Comparison of ENCODE assay signal across 18 cellular contexts in the genomic region with DNA sequence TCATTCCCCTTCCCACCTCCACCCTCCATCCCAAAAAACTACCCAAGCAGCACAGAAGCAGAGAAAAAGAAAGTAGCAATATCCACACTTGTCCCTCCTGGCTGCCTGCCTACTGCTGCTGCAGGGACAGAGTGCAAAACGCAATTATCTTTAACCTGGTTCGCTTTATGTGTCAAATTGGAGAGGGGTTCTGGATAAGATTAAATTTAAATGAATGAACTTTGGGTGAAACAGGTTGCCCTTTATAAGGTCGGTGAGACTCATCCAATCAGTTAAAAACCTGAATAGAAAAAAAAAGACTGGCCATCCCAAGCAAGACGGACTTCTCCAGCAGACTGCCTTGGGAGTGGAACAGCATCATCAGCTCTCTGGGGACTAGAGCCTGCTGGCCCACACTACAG.
DNase-seq lines count a peak whose midpoint lies in the region; ATAC-seq and TF ChIP-seq lines count a peak whose summit lies in the region.
"Had no signal": no experiment of that assay in that cellular context is flagged by ENCODE, and none has a peak within 500 bp of the region (broad histone marks: within the 10 kb centered on the region; RNA-seq: fewer than 3 reads in every experiment).

No MANE protein-coding gene starts in this region.

- DNase-seq in activated CD8-positive, alpha-beta memory T cell treated with anti-CD3 and anti-CD28 coated beads, Interleukin-2, amount 10 ng/mL, durations not matched to agents 7 days and 5 days, result no peak
- no peak for DNase-seq in activated CD8-positive, alpha-beta memory T cell treated with anti-CD3 and anti-CD28 coated beads, Interleukin-2, amount 50 U/mL, for 4 hours
- DNase-seq in HL-60 (ENCODE audit: low read depth in 1 of 2, low spot score in 1 of 2) (no peak), RKO (ENCODE audit: low spot score) (no peak), activated gamma-delta T cell (lab: John Stamatoyannopoulos, UW) (no peak), NCI-H526 treated with DMSO at 0.1 percent for 48 hours (lab: John Stamatoyannopoulos, UW) (no peak)
- no peak for DNase-seq in activated naive CD4-positive, alpha-beta T cell treated with anti-CD3 and anti-CD28 coated beads, Interleukin-2, amount 50 U/mL, for 72 hours (ENCODE audit: low spot score in 2 of 2)
- DNase-seq: effector CD4-positive, alpha-beta T cell; kidney glomerular epithelial cell; NCI-H146; NCI-H2171 treated with DMSO at 0.1 percent for 48 hours; NCI-H69; SHP77; uterus; WERI-Rb-1 had no signal

- H3K27ac ChIP-seq in HL-60 (replicated peaks) (peak overlapping the region; percentile 53), neutrophil (peak overlapping the region; percentile 44)
- H3K27ac ChIP-seq: A549, uterus, WERI-Rb-1 had no signal

- H3K36me3 Mint-ChIP-seq in activated CD8-positive, alpha-beta memory T cell treated with anti-CD3 and anti-CD28 coated beads, Interleukin-2, amount 10 ng/mL, durations not matched to agents 7 days and 5 days, result peaks cover 41% of the 10 kb centered on the region
- H3K36me3 Mint-ChIP-seq in activated naive CD4-positive, alpha-beta T cell treated with anti-CD3 and anti-CD28 coated beads, Interleukin-2, amount 50 U/mL, for 72 hours, result peaks cover 8 to 16% of the 10 kb centered on the region in 2 donors

- peaks cover 28 to 34% of the 10 kb centered on the region in 2 experiments for H3K4me1 ChIP-seq in neutrophil (ENCODE audit: control insufficient read depth in 1 of 2, insufficient read depth in 1 of 2, low read depth in 1 of 2, low read length in 1 of 2)
- H3K4me1 ChIP-seq: A549 had no signal

- no peak overlapping the region for H3K4me3 Mint-ChIP-seq in activated CD8-positive, alpha-beta memory T cell treated with anti-CD3 and anti-CD28 coated beads, Interleukin-2, amount 10 ng/mL, durations not matched to agents 7 days and 5 days

- H3K9me3 ChIP-seq in neutrophil, result no peaks in the 10 kb centered on the region
- H3K9me3 ChIP-seq: A549, uterus had no signal

- H3K9me3 Mint-ChIP-seq in activated CD8-positive, alpha-beta memory T cell treated with anti-CD3 and anti-CD28 coated beads, Interleukin-2, amount 10 ng/mL, durations not matched to agents 7 days and 5 days (ENCODE audit: low read depth), result peaks cover 2% of the 10 kb centered on the region
- H3K9me3 Mint-ChIP-seq in activated naive CD4-positive, alpha-beta T cell treated with anti-CD3 and anti-CD28 coated beads, Interleukin-2, amount 50 U/mL, for 72 hours, result peaks cover 7 to 8% of the 10 kb centered on the region in 2 donors
- H3K9me3 Mint-ChIP-seq: T-helper 1 cell treated with Interleukin-12 subunit alpha and Interleukin-12 subunit beta and Interleukin-4 antibody, amounts not matched to agents 30 μg/mL and 1 μg/mL, for 36 hours had no signal

- H3K4me1 Mint-ChIP-seq in activated CD8-positive, alpha-beta memory T cell treated with anti-CD3 and anti-CD28 coated beads, Interleukin-2, amount 10 ng/mL, durations not matched to agents 7 days and 5 days, result peaks cover 71% of the 10 kb centered on the region

- H3K27ac Mint-ChIP-seq in activated CD8-positive, alpha-beta memory T cell treated with anti-CD3 and anti-CD28 coated beads, Interleukin-2, amount 10 ng/mL, durations not matched to agents 7 days and 5 days, result peak overlapping the region; percentile 47
- H3K27ac Mint-ChIP-seq in activated naive CD4-positive, alpha-beta T cell treated with anti-CD3 and anti-CD28 coated beads, Interleukin-2, amount 50 U/mL, for 72 hours, result peak overlapping the region; percentile 73 to 83

- H3K27me3 ChIP-seq in HL-60 (ENCODE audit: insufficient read depth, poor library complexity, severe bottlenecking), result no peaks in the 10 kb centered on the region
- no peaks in the 10 kb centered on the region for H3K27me3 ChIP-seq in neutrophil
- H3K27me3 ChIP-seq: uterus had no signal

- H3K36me3 ChIP-seq in neutrophil, result no peaks in the 10 kb centered on the region
- H3K36me3 ChIP-seq: uterus, WERI-Rb-1 had no signal

- no peaks in the 10 kb centered on the region for H3K27me3 Mint-ChIP-seq in activated CD8-positive, alpha-beta memory T cell treated with anti-CD3 and anti-CD28 coated beads, Interleukin-2, amount 10 ng/mL, durations not matched to agents 7 days and 5 days

- H3K4me3 ChIP-seq in HL-60 (replicated peaks; ENCODE audit: insufficient read depth, low read length), result no peak overlapping the region
- H3K4me3 ChIP-seq in neutrophil (ENCODE audit: low read depth in 1 of 2, low read length in 1 of 2), result no peak overlapping the region
- H3K4me3 ChIP-seq: A549, uterus had no signal

- no peak for TF ChIP-seq CTCF in HL-60 (IDR thresholded peaks at IDR 0.05; ENCODE audit: insufficient read depth, low read length)
- TF ChIP-seq CTCF in neutrophil (IDR thresholded peaks at IDR 0.05), result no peak

- ATAC-seq in activated CD8-positive, alpha-beta memory T cell treated with anti-CD3 and anti-CD28 coated beads, Interleukin-2, amount 10 ng/mL, durations not matched to agents 7 days and 5 days, result no peak
- no peak for ATAC-seq in activated naive CD4-positive, alpha-beta T cell treated with anti-CD3 and anti-CD28 coated beads, Interleukin-2, amount 50 U/mL, for 72 hours
- ATAC-seq: A549 had no signal

- CTCF ChIA-PET in activated CD8-positive, alpha-beta memory T cell treated with anti-CD3 and anti-CD28 coated beads, Interleukin-2, amount 10 ng/mL, durations not matched to agents 7 days and 5 days (lab: Charles Lee), result interaction anchor here (1.0 to 2.1 kb wide), 5 partner anchors 7 to 66 kb away, joined by 3 to 7 read pairs (median 3); no protein-coding TSS in a partner anchor
